ENCODE assay signal across 9 cellular contexts in the genomic region with DNA sequence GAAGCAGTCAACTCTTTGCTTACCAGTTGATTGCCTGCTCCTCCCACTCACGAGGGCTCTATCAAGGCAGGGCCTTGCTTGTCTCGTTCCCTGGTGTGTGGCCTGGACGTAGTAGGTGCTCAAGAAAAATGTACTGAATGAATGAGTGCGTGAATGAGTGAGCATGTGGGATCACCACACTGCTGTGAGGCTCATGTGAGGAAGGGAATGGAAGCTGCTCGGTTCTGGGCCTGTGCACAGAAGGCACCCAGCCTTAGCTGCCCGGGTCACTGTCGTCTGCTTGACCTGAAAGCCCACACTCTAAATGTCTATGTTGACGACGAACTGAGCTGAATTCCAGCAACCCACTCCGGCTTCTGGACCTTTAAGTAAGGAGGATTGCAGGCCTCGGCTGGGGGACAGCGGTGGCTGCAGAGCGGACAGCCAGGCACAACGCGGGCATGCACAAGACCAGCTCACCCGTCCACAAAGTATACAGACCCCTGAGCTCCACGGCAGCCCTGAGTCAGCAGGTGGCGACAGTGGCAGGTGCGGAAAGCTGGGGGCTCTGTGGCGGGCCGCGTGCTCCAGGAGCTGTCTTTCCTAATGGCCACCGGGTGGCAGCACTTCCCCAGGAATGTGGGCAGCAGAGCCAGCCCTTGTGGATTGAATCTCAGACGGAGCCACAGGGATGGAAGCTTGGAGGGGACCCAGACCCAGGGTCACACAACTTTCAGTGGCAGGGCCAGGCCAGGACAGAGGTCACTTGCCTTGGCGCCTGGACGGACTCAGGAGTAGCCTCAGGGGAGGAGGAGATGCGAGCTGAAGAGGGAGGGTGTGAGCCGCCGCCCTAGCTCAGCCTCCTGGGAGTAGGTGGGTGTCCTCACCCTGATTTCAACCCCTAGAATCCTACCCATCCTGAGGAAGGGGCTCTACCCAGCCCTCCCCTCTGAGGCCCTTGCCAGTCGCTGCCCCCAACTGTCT. TPM values are rescaled to one million over a fixed set of nuclear protein-coding genes. Genes with fewer than 3 reads are reported as not detected.
A peak's percentile ranks its signal among the peaks of the same experiment; 100 is the strongest.
DNase-seq lines count a peak whose midpoint lies in the region; ATAC-seq, FAIRE-seq and TF ChIP-seq lines count a peak whose summit lies in the region.
"Had no signal": no experiment of that assay in that cellular context is flagged by ENCODE, and none has a peak within 500 bp of the region (broad histone marks: within the 10 kb centered on the region; RNA-seq: fewer than 3 reads in every experiment).

No MANE protein-coding gene starts in this region.

- in situ Hi-C loops in Caki2 (cut with HindIII; ENCODE audit: low pct_unique_long_range_greater_than_20kb, low sequenced_read_pairs), result no loop called here

- no peak overlapping the region for H3K9ac ChIP-seq in keratinocyte (ENCODE audit: control insufficient read depth, extremely low read depth, insufficient read depth, low read length)

- TF ChIP-seq CTCF in bronchial epithelial cell (IDR thresholded peaks at IDR 0.05; ENCODE audit: insufficient read depth, low read length, severe bottlenecking), result peak; percentile 76
- TF ChIP-seq CTCF in keratinocyte (optimal IDR thresholded peaks at IDR 0.05 in 1 of 3, IDR thresholded peaks at IDR 0.05 in 1 of 3, conservative IDR thresholded peaks at IDR 0.05 in 1 of 3; ENCODE audit: extremely low read depth in 1 of 3, insufficient read depth in 2 of 3, low read length in 3 of 3), result peak; percentile 80 to 88 (median 85)

- H3K79me2 ChIP-seq in keratinocyte (ENCODE audit: control insufficient read depth, insufficient read depth, low read length), result no peaks in the 10 kb centered on the region

- no peaks in the 10 kb centered on the region for H3K4me1 ChIP-seq in keratinocyte (ENCODE audit: control insufficient read depth, extremely low read depth, insufficient read depth, low read length)

- dilution Hi-C loops in keratinocyte (cut with MboI; ENCODE audit: extremely low pct_ligation_motif_present, low sequenced_read_pairs), result no loop called here

- H3K27me3 ChIP-seq in bronchial epithelial cell (ENCODE audit: control insufficient read depth, insufficient read depth, low read length), result no peaks in the 10 kb centered on the region
- H3K27me3 ChIP-seq in keratinocyte (ENCODE audit: control insufficient read depth, extremely low read depth, insufficient read depth, low read length), result peaks cover 7% of the 10 kb centered on the region

- no peak overlapping the region for H3K4me3 ChIP-seq in bronchial epithelial cell (ENCODE audit: low read depth, low read length)
- no peak overlapping the region for H3K4me3 ChIP-seq in keratinocyte (ENCODE audit: control insufficient read depth in 2 of 3, extremely low read depth in 1 of 3, insufficient read depth in 2 of 3, low read depth in 1 of 3, low read length in 3 of 3)

- peak; percentile 47 for ATAC-seq in HG02885 (IDR thresholded peaks at IDR 0.05; ENCODE audit: poor library complexity, unreplicated experiment)
- ATAC-seq in GM21723 (IDR thresholded peaks at IDR 0.05; ENCODE audit: unreplicated experiment), result no peak

- H3K4me2 ChIP-seq in keratinocyte (ENCODE audit: control insufficient read depth, extremely low read depth, insufficient read depth, low read depth, low read length), result no peak overlapping the region

- H3K9me3 ChIP-seq in keratinocyte (ENCODE audit: control insufficient read depth, low read depth, low read length), result no peaks in the 10 kb centered on the region

- no peak overlapping the region for H3K27ac ChIP-seq in keratinocyte (ENCODE audit: control insufficient read depth, insufficient read depth, low read length)

- FAIRE-seq in bronchial epithelial cell (lab: Jason Lieb, UNC), result no peak
- FAIRE-seq in keratinocyte (lab: Jason Lieb, UNC), result peak; percentile 77

- H4K20me1 ChIP-seq in keratinocyte (ENCODE audit: control insufficient read depth, extremely low read depth, insufficient read depth, low read length), result no peaks in the 10 kb centered on the region

- H3K36me3 ChIP-seq in bronchial epithelial cell (ENCODE audit: control insufficient read depth, insufficient read depth, low read length), result no peaks in the 10 kb centered on the region
- no peaks in the 10 kb centered on the region for H3K36me3 ChIP-seq in keratinocyte (ENCODE audit: control insufficient read depth in 2 of 2, extremely low read depth in 1 of 2, insufficient read depth in 2 of 2, low read length in 2 of 2)

- H2AFZ ChIP-seq in keratinocyte (ENCODE audit: control insufficient read depth, low read length), result peak overlapping the region; percentile 39

- DNase-seq in Caki2 (ENCODE audit: low read depth), result peak; percentile 67
- peak; percentile 28 for DNase-seq in NCI-H446 treated with DMSO at 0.1 percent for 48 hours (lab: John Stamatoyannopoulos, UW)
- DNase-seq in activated CD4-positive, CD25-positive, alpha-beta regulatory T cell treated with anti-CD3 and anti-CD28 coated beads, Interleukin-2, amount 50 U/mL, for 16 hours (ENCODE audit: low read depth, low spot score), result peak; percentile 60
- peak; percentile 29 for DNase-seq in bronchial epithelial cell (ENCODE audit: low read depth)
- DNase-seq in keratinocyte (ENCODE audit: low read depth, low spot score), result peak; percentile 26
- peak; percentile 64 to 72 for DNase-seq in stimulated activated CD4-positive, alpha-beta T cell treated with anti-CD3 and anti-CD28 coated beads, Interleukin-1b, Interleukin-23, amount 100 ng/mL, for 4 hours (ENCODE audit: low read depth in 2 of 2)

- no peaks in the 10 kb centered on the region for H3K9me1 ChIP-seq in keratinocyte (ENCODE audit: control insufficient read depth, extremely low read depth, insufficient read depth, low read length)

RNA-seq across cellular contexts. Expression of a gene that starts 5.0 kb away (rescaled TPM):
- total RNA-seq in Caki2 (2014; rRNA removed; shearing (Covaris generic); ENCODE audit: low replicate concordance), result 11.1 and 30.8 TPM in 2 replicates
- total RNA-seq in bronchial epithelial cell, result 27.9 and 31.6 TPM in 2 replicates
- 26.8 to 33.0 TPM (median 28.8 TPM) in 3 replicates for polyA plus RNA-seq in keratinocyte
- polyA plus RNA-seq in keratinocyte (2011; ENCODE audit: low read depth), result 19.1 TPM
- 20.1 and 26.9 TPM in 2 replicates for polyA plus RNA-seq in keratinocyte (2011; cell fraction: cytosol; rRNA removed)
- 55.5 and 68.0 TPM in 2 replicates for polyA plus RNA-seq in keratinocyte (2011; cell fraction: nucleus; rRNA removed)
- 12.1 and 20.9 TPM in 2 replicates for polyA plus RNA-seq in keratinocyte (2012; ENCODE audit: low replicate concordance)
- polyA minus RNA-seq in keratinocyte, result 28.4 to 38.8 TPM (median 31.8 TPM) in 3 replicates
- 14.6 TPM for polyA minus RNA-seq in keratinocyte (2011; cell fraction: cytosol; rRNA and poly(A)+ RNA removed)
- polyA minus RNA-seq in keratinocyte (2011; cell fraction: nucleus; rRNA and poly(A)+ RNA removed), result 15.1 and 23.4 TPM in 2 replicates

RNA-seq across cellular contexts. Expression of a gene that starts 31.8 kb away (rescaled TPM):
- not detected in 2 replicates for total RNA-seq in Caki2 (2014; rRNA removed; shearing (Covaris generic); ENCODE audit: low replicate concordance)
- total RNA-seq in bronchial epithelial cell, result 0.26 TPM in 1 of 2 replicates, not detected in the other
- not detected in 3 replicates for polyA plus RNA-seq in keratinocyte
- not detected for polyA plus RNA-seq in keratinocyte (2011; ENCODE audit: low read depth)
- polyA plus RNA-seq in keratinocyte (2011; cell fraction: cytosol; rRNA removed), result not detected in 2 replicates
- polyA plus RNA-seq in keratinocyte (2011; cell fraction: nucleus; rRNA removed), result not detected in 2 replicates
- polyA plus RNA-seq in keratinocyte (2012; ENCODE audit: low replicate concordance), result 0.59 TPM in 1 of 2 replicates, not detected in the other
- not detected in 3 replicates for polyA minus RNA-seq in keratinocyte
- not detected for polyA minus RNA-seq in keratinocyte (2011; cell fraction: cytosol; rRNA and poly(A)+ RNA removed)
- not detected in 2 replicates for polyA minus RNA-seq in keratinocyte (2011; cell fraction: nucleus; rRNA and poly(A)+ RNA removed)
- total RNA-seq: T-helper 1 cell treated with Interleukin-12 subunit alpha and Interleukin-12 subunit beta and Interleukin-4 antibody, amounts not matched to agents 30 ng/mL and 1 ng/mL, for 36 hours had no signal

RNA-seq across cellular contexts. Expression of a gene that starts 58.3 kb away (rescaled TPM):
- 4.0 and 8.1 TPM in 2 replicates for total RNA-seq in Caki2 (2014; rRNA removed; shearing (Covaris generic); ENCODE audit: low replicate concordance)
- 0.26 and 0.38 TPM in 2 replicates for total RNA-seq in bronchial epithelial cell
- polyA plus RNA-seq in keratinocyte, result 2.3 to 4.8 TPM (median 3.2 TPM) in 3 replicates
- polyA plus RNA-seq in keratinocyte (2011; ENCODE audit: low read depth), result 2.0 TPM
- 2.5 and 7.8 TPM in 2 replicates for polyA plus RNA-seq in keratinocyte (2011; cell fraction: cytosol; rRNA removed)
- polyA plus RNA-seq in keratinocyte (2011; cell fraction: nucleus; rRNA removed), result 2.3 and 3.2 TPM in 2 replicates
- 3.1 and 4.9 TPM in 2 replicates for polyA plus RNA-seq in keratinocyte (2012; ENCODE audit: low replicate concordance)
- 1.5 to 2.7 TPM (median 2.0 TPM) in 3 replicates for polyA minus RNA-seq in keratinocyte
- 9.8 TPM for polyA minus RNA-seq in keratinocyte (2011; cell fraction: cytosol; rRNA and poly(A)+ RNA removed)
- 2.2 TPM in 1 of 2 replicates, not detected in the other for polyA minus RNA-seq in keratinocyte (2011; cell fraction: nucleus; rRNA and poly(A)+ RNA removed)
